In the genomic region with DNA sequence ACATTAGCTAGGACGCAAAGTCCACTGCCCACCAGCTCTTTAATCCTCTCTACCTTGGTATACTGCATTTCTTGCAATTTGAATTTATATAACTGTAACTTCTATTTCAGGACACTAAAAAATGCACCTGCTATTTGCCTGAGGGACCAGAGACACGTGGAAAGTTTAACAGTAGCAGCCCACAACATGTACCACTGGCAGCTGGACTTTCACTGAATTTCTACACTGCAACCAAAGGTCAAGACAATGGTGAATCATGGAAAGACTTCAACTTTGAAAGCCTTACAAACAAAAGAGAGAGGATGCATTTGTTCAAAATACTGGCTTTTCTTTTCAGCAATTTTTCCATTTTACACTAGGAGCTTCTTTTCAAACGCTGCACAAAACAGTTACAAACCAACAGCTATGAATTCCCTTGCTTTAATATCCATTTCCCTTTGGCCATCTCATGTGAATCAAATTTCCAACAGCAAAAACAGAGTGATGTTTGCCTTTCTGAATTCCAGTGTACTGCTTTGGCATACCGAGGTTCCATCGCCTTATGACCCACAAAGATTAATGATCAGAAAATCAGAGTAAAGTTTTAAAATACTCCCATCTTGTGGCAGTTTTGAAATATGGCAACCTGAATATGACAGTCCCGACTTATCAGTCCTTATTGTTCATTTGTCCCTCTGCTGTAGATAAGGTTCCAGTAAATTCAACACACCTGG, we compare ENCODE assay signal across 9 cellular contexts. TPM values are rescaled to one million over a fixed set of nuclear protein-coding genes. Genes with fewer than 3 reads are reported as not detected.
A peak's percentile ranks its signal among the peaks of the same experiment; 100 is the strongest.
DNase-seq lines count a peak whose midpoint lies in the region; ATAC-seq, FAIRE-seq and TF ChIP-seq lines count a peak whose summit lies in the region.
"Had no signal": no experiment of that assay in that cellular context is flagged by ENCODE, and none has a peak within 500 bp of the region (broad histone marks: within the 10 kb centered on the region; RNA-seq: fewer than 3 reads in every experiment).

No MANE protein-coding gene starts in this region.

- H3K4ac ChIP-seq in mesendoderm (ENCODE audit: low read depth, low read length), result no peak overlapping the region

- H3K9ac ChIP-seq in OCI-LY1 (ENCODE audit: low read length), result peak overlapping the region; percentile 65
- H3K9ac ChIP-seq in duodenal mucosa (ENCODE audit: low read depth in 1 of 2, low read length in 2 of 2), result no peak overlapping the region
- H3K9ac ChIP-seq in mesendoderm (ENCODE audit: low read length), result no peak overlapping the region

- no peaks in the 10 kb centered on the region for H3K9me2 ChIP-seq in OCI-LY1 (ENCODE audit: low read depth, low read length)

- no peak overlapping the region for H2AFZ ChIP-seq in OCI-LY1 (ENCODE audit: low read length)

- peak overlapping the region; percentile 59 for H3K4me2 ChIP-seq in OCI-LY1 (ENCODE audit: low read length)
- H3K4me2 ChIP-seq in mesendoderm (ENCODE audit: low read length), result no peak overlapping the region

- H3K4me3 ChIP-seq in OCI-LY1 (ENCODE audit: low read depth, low read length, poor library complexity, severe bottlenecking) (peak overlapping the region; percentile 18), duodenal mucosa (ENCODE audit: low read depth in 1 of 2, low read length in 2 of 2) (peak overlapping the region; percentile 0 to 47), mesendoderm (ENCODE audit: low read length) (no peak overlapping the region)

- H3K36me3 ChIP-seq in OCI-LY1 (ENCODE audit: insufficient read depth, low read length) (no peaks in the 10 kb centered on the region), duodenal mucosa (ENCODE audit: control insufficient read depth in 1 of 2, insufficient read depth in 2 of 2, low read length in 2 of 2) (peaks cover 0 to 10% of the 10 kb centered on the region in 2 donors), mesendoderm (ENCODE audit: control insufficient read depth, insufficient read depth, low read length) (no peaks in the 10 kb centered on the region)

- peak overlapping the region; percentile 99 for H3K27ac ChIP-seq in OCI-LY1 (ENCODE audit: low read depth, low read length, poor library complexity, severe bottlenecking)
- H3K27ac ChIP-seq in duodenal mucosa (ENCODE audit: low read depth, low read length), result no peak overlapping the region
- no peak overlapping the region for H3K27ac ChIP-seq in mesendoderm (ENCODE audit: low read depth, low read length)
- H3K27ac ChIP-seq: epithelial cell of prostate had no signal

- no CpG with 5 or more reads among the region's 6 CpGs for WGBS in mesendoderm (ENCODE audit: extremely low coverage, insufficient coverage, low lambda C conversion rate)

- peaks cover 9% of the 10 kb centered on the region; the same call in 1 of the 2 replicates for H3F3A ChIP-seq in OCI-LY1 (ENCODE audit: insufficient read depth, low read length)

- H3K9me3 ChIP-seq in OCI-LY1 (ENCODE audit: low read length) (no peaks in the 10 kb centered on the region), duodenal mucosa (ENCODE audit: control insufficient read depth in 1 of 2, low read length in 2 of 2) (no peaks in the 10 kb centered on the region)

- no peak overlapping the region for H4K8ac ChIP-seq in mesendoderm (ENCODE audit: low read depth, low read length)

- DNase-seq in mesendoderm, result peak; percentile 40

- H3K27me3 ChIP-seq in OCI-LY1 (ENCODE audit: insufficient read depth, low read length) (no peaks in the 10 kb centered on the region), duodenal mucosa (ENCODE audit: control insufficient read depth in 1 of 2, insufficient read depth in 2 of 2, low read length in 2 of 2) (no peaks in the 10 kb centered on the region), mesendoderm (ENCODE audit: insufficient read depth, low read length, poor library complexity) (no peaks in the 10 kb centered on the region)

- no peaks in the 10 kb centered on the region for H3K79me1 ChIP-seq in mesendoderm (ENCODE audit: low read length)

- H3K4me1 ChIP-seq in OCI-LY1 (ENCODE audit: insufficient read depth, low read length, severe bottlenecking) (peaks cover 58% of the 10 kb centered on the region), duodenal mucosa (ENCODE audit: control insufficient read depth in 1 of 2, insufficient read depth in 2 of 2, low read length in 2 of 2) (peaks cover 12 to 20% of the 10 kb centered on the region in 2 donors), mesendoderm (ENCODE audit: control insufficient read depth, low read depth, low read length) (no peaks in the 10 kb centered on the region)

- no peak overlapping the region for H2BK5ac ChIP-seq in mesendoderm (ENCODE audit: low read length)

- H3K23ac ChIP-seq in mesendoderm (ENCODE audit: low read length), result no peak overlapping the region

- no peak overlapping the region for H2BK15ac ChIP-seq in mesendoderm (replicated peaks; ENCODE audit: low read depth)

- no peak overlapping the region for H2BK120ac ChIP-seq in mesendoderm (ENCODE audit: low read depth, low read length)

- TF ChIP-seq CTCF in GM12874 (IDR thresholded peaks at IDR 0.05; ENCODE audit: insufficient read depth, low read depth, low read length) (peak; percentile 25; the same call in 1 of the 2 replicates), OCI-LY1 (IDR thresholded peaks at IDR 0.05; ENCODE audit: low read length) (peak; percentile 85)

- ATAC-seq in HG03460 (IDR thresholded peaks at IDR 0.05; ENCODE audit: unreplicated experiment) (peak; percentile 55), HG02588 (IDR thresholded peaks at IDR 0.05; ENCODE audit: unreplicated experiment) (no peak), HG02571 (IDR thresholded peaks at IDR 0.05; ENCODE audit: unreplicated experiment) (no peak)

- no peak overlapping the region for H3K18ac ChIP-seq in mesendoderm (ENCODE audit: low read length)

- H3K56ac ChIP-seq in mesendoderm (ENCODE audit: low read length), result no peak overlapping the region

- H3K79me2 ChIP-seq in OCI-LY1 (ENCODE audit: insufficient read depth, low read length) (no peaks in the 10 kb centered on the region), mesendoderm (ENCODE audit: control insufficient read depth, insufficient read depth, low read length) (no peaks in the 10 kb centered on the region)

- FAIRE-seq in A204.1 (lab: Jason Lieb, UNC), result peak; percentile 97

- no peak overlapping the region for H4K5ac ChIP-seq in mesendoderm (ENCODE audit: low read length)

- H2AK5ac ChIP-seq in mesendoderm (ENCODE audit: low read length), result no peak overlapping the region

- H4K20me1 ChIP-seq in OCI-LY1 (ENCODE audit: insufficient read depth, low read length), result no peaks in the 10 kb centered on the region

RNA-seq across cellular contexts. Expression of gene HNRNPH3, which starts 29.9 kb away (rescaled TPM):
- 311 TPM for polyA plus RNA-seq in mesendoderm (2013, experiment 1 of 2)
- polyA plus RNA-seq in mesendoderm (2013, experiment 2 of 2), result 307 TPM

RNA-seq across cellular contexts. Expression of gene PBLD, which starts 30.8 kb away (rescaled TPM):
- polyA plus RNA-seq in mesendoderm (2013, experiment 1 of 2), result 2.0 TPM
- 1.2 TPM for polyA plus RNA-seq in mesendoderm (2013, experiment 2 of 2)
